ENCODE assay signal across 1 cellular context in genomic region chr5:53032188-53032587, GRCh38.
TF ChIP-seq lines count a peak whose summit lies in the region.

No MANE protein-coding gene starts in this region.

TF ChIP-seq in HEK293, 187 proteins besides CTCF, POLR2A, EP300 and RAD21 (continued from another document):
- no peak for TF ChIP-seq ZBTB11 (tag by site-specific recombination; conservative IDR thresholded peaks at IDR 0.05; ENCODE audit: low read depth)
TF ChIP-seq in HEK293: peak in this region for 1.
